In genomic region chr10:99430116-99430450, GRCh38 we compare ENCODE assay signal across 1 cellular context.
TF ChIP-seq lines count a peak whose summit lies in the region.

No MANE protein-coding gene starts in this region.

TF ChIP-seq in H1, 55 proteins besides CTCF, POLR2A, EP300 and RAD21 (continued from another document):
- TF ChIP-seq PHF8 (conservative IDR thresholded peaks at IDR 0.05; ENCODE audit: low read depth, low read length) (no peak), FOSL1 (IDR thresholded peaks at IDR 0.05; ENCODE audit: insufficient read depth, low read depth, low read length) (no peak), ASH2L (IDR thresholded peaks at IDR 0.05; ENCODE audit: low read length) (peak; percentile 3), SAP30 (IDR thresholded peaks at IDR 0.05; ENCODE audit: insufficient read depth, insufficient replicate concordance, low read length) (peak; percentile 64), CBX8 (IDR thresholded peaks at IDR 0.05; ENCODE audit: borderline replicate concordance, low read depth, low read length) (no peak), MAX (IDR thresholded peaks at IDR 0.05) (no peak), RFX5 (IDR thresholded peaks at IDR 0.05; ENCODE audit: borderline replicate concordance, low read depth, low read length) (no peak), CREB1 (IDR thresholded peaks at IDR 0.05) (no peak), ZNF274 (IDR thresholded peaks at IDR 0.05; ENCODE audit: borderline replicate concordance, extremely low read depth, low read length) (no peak), JUND (IDR thresholded peaks at IDR 0.05; ENCODE audit: low read length) (no peak), NRF1 (IDR thresholded peaks at IDR 0.05; ENCODE audit: low read depth, low read length) (no peak), CBX5 (IDR thresholded peaks at IDR 0.05; ENCODE audit: low read depth, low read length) (no peak), HDAC2 (IDR thresholded peaks at IDR 0.05; ENCODE audit: borderline replicate concordance in 1 of 2, low read depth in 2 of 2, low read length in 2 of 2) (peak in 1 of 2 experiments; percentile 59; a peak in 1 of 4 replicates), KDM5A (IDR thresholded peaks at IDR 0.05; ENCODE audit: low read length) (no peak; the same call in 1 of the 2 replicates), SIRT6 (IDR thresholded peaks at IDR 0.05; ENCODE audit: low read length) (no peak), EZH2 (IDR thresholded peaks at IDR 0.05; ENCODE audit: low read depth, low read length, severe bottlenecking) (no peak), BRCA1 (IDR thresholded peaks at IDR 0.05; ENCODE audit: low read depth, low read length) (no peak), NANOG (IDR thresholded peaks at IDR 0.05; ENCODE audit: insufficient read depth, low read depth, low read length, poor library complexity, severe bottlenecking) (no peak), CHD2 (IDR thresholded peaks at IDR 0.05; ENCODE audit: low read length) (no peak), SP4 (IDR thresholded peaks at IDR 0.05; ENCODE audit: low read length) (no peak), CHD1 (IDR thresholded peaks at IDR 0.05; ENCODE audit: low read depth, low read length) (no peak), POU5F1 (IDR thresholded peaks at IDR 0.05; ENCODE audit: low read depth, low read length) (no peak)
